ENCODE assay signal across 1 cellular context in the genomic region with DNA sequence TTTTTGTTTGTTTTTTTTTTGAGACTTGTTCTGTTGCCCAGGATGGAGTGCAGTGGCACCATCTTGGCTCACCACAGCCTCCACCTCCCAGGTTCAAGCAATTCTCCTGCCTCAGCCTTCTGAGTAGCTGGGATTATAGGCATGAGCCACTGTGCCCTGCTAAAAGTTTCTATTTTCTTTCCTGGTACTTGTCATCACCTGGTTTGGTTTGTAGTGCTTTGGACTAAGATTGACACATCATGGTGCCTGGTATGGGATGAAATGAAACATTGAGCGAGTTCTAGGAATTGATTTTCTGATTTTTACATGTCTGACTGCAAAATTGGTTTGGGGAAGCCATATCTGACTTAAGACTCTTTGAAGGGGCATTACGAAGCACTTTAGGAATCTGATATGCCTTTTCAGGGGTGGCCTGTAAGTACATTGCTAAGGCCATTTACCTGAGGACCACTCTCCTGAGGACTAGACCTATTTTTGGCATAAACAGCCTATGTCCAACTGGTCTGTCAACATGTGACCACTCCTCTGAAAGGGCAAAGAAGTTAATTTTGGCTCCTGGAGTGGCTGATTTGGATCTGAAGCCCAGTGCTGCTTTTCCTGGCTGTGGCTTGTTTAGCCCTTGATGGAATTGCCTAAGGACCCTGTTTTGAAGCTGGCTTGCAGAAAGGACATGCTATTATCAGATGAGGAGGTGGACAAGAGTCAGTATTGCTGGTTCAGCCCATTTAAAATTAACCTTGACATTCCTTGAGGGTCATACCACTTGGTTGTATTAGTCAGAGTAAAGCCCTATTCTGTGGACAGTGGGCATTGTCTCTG.
TF ChIP-seq lines count a peak whose summit lies in the region.

No MANE protein-coding gene starts in this region.

TF ChIP-seq in K562, 482 proteins besides CTCF, POLR2A, EP300 and RAD21:
- TF ChIP-seq XRCC4 (IDR thresholded peaks at IDR 0.05; ENCODE audit: extremely low read depth, insufficient read depth, insufficient read length), result no peak
- no peak for TF ChIP-seq MCM7 (IDR thresholded peaks at IDR 0.05)
- TF ChIP-seq, protein P1, sequence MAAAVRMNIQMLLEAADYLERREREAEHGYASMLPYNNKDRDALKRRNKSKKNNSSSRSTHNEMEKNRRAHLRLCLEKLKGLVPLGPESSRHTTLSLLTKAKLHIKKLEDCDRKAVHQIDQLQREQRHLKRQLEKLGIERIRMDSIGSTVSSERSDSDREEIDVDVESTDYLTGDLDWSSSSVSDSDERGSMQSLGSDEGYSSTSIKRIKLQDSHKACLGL (CRISPR knock-in tag; IDR thresholded peaks at IDR 0.05; ENCODE audit: borderline replicate concordance, poor library complexity, severe bottlenecking), result no peak
- TF ChIP-seq, protein P2, sequence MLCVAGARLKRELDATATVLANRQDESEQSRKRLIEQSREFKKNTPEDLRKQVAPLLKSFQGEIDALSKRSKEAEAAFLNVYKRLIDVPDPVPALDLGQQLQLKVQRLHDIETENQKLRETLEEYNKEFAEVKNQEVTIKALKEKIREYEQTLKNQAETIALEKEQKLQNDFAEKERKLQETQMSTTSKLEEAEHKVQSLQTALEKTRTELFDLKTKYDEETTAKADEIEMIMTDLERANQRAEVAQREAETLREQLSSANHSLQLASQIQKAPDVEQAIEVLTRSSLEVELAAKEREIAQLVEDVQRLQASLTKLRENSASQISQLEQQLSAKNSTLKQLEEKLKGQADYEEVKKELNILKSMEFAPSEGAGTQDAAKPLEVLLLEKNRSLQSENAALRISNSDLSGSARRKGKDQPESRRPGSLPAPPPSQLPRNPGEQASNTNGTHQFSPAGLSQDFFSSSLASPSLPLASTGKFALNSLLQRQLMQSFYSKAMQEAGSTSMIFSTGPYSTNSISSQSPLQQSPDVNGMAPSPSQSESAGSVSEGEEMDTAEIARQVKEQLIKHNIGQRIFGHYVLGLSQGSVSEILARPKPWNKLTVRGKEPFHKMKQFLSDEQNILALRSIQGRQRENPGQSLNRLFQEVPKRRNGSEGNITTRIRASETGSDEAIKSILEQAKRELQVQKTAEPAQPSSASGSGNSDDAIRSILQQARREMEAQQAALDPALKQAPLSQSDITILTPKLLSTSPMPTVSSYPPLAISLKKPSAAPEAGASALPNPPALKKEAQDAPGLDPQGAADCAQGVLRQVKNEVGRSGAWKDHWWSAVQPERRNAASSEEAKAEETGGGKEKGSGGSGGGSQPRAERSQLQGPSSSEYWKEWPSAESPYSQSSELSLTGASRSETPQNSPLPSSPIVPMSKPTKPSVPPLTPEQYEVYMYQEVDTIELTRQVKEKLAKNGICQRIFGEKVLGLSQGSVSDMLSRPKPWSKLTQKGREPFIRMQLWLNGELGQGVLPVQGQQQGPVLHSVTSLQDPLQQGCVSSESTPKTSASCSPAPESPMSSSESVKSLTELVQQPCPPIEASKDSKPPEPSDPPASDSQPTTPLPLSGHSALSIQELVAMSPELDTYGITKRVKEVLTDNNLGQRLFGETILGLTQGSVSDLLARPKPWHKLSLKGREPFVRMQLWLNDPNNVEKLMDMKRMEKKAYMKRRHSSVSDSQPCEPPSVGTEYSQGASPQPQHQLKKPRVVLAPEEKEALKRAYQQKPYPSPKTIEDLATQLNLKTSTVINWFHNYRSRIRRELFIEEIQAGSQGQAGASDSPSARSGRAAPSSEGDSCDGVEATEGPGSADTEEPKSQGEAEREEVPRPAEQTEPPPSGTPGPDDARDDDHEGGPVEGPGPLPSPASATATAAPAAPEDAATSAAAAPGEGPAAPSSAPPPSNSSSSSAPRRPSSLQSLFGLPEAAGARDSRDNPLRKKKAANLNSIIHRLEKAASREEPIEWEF (CRISPR knock-in tag; IDR thresholded peaks at IDR 0.05), result no peak
